In the genomic region with DNA sequence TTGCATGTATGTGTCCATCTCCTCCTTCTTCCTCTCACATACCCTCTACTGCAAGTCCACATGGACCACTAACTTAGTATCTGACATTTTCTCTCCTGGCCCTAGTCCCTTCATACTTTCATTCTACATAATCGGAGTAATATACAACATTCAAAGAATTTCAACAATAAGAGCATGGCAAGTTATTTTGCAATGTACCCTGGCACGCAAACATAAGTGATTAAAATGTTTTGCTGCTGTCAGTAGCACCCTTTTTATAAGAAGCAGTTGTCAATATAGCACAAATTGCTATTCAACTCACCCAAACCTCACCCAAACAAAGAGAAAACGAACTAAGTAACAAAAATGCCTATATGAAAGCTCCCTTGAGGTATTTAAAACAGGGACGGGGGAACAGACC, we compare ENCODE assay signal across 8 cellular contexts. TPM values are rescaled to one million over a fixed set of nuclear protein-coding genes. Genes with fewer than 3 reads are reported as not detected.
DNase-seq lines count a peak whose midpoint lies in the region; ATAC-seq and TF ChIP-seq lines count a peak whose summit lies in the region.

No MANE protein-coding gene starts in this region.

- ATAC-seq in Panc1 (no peak), HG02588 (IDR thresholded peaks at IDR 0.05; ENCODE audit: unreplicated experiment) (no peak)

- H3K27ac ChIP-seq in Panc1 (ENCODE audit: low read length) = peak overlapping the region; percentile 68
- peak overlapping the region; percentile 82 for H3K27ac ChIP-seq in epithelial cell of prostate
- H3K27ac ChIP-seq in neutrophil = peak overlapping the region; percentile 97

- H3K4me1 Mint-ChIP-seq in Caco-2 (ENCODE audit: low read depth, unreplicated experiment) = peaks cover 7% of the 10 kb centered on the region

- intact Hi-C loops in Caco-2 (cut with micrococcal nuclease; ENCODE audit: unreplicated experiment) = loop anchor here (5.0 kb wide), 2 partner anchors 169 to 194 kb away; no protein-coding TSS in a partner anchor
- intact Hi-C loops in Panc1 (cut with micrococcal nuclease; ENCODE audit: unreplicated experiment) = no loop called here

- H3K27me3 ChIP-seq in Caco-2 (replicated peaks; ENCODE audit: control insufficient read depth, insufficient read depth, low read length) = no peaks in the 10 kb centered on the region
- H3K27me3 ChIP-seq in Panc1 (ENCODE audit: control insufficient read depth, insufficient read depth, low read length) = no peaks in the 10 kb centered on the region
- H3K27me3 ChIP-seq in neutrophil = no peaks in the 10 kb centered on the region

- peaks cover 3% of the 10 kb centered on the region for H3K27me3 Mint-ChIP-seq in Caco-2 (ENCODE audit: insufficient read depth, unreplicated experiment)

- H3K9me3 ChIP-seq in Caco-2 (no peaks in the 10 kb centered on the region), Panc1 (ENCODE audit: control insufficient read depth, insufficient read depth, low read depth, low read length) (no peaks in the 10 kb centered on the region), neutrophil (no peaks in the 10 kb centered on the region)

- peaks cover 18% of the 10 kb centered on the region for H3K36me3 Mint-ChIP-seq in Caco-2 (ENCODE audit: insufficient read depth, unreplicated experiment)

- H3K4me3 Mint-ChIP-seq in Caco-2 (ENCODE audit: unreplicated experiment) = peak overlapping the region; percentile 94

- TF ChIP-seq CTCF in Caco-2 (IDR thresholded peaks at IDR 0.05; ENCODE audit: insufficient read depth in 1 of 2, low read depth in 1 of 2, low read length in 1 of 2, severe bottlenecking in 1 of 2, unreplicated experiment in 1 of 2) = no peak
- no peak for TF ChIP-seq CTCF in Panc1 (IDR thresholded peaks at IDR 0.05)
- TF ChIP-seq CTCF in neutrophil (IDR thresholded peaks at IDR 0.05) = no peak

- no peaks in the 10 kb centered on the region for H3K36me3 ChIP-seq in Caco-2 (ENCODE audit: control insufficient read depth, insufficient read depth, low read length)
- H3K36me3 ChIP-seq in Panc1 (ENCODE audit: control insufficient read depth, insufficient read depth, low read length) = no peaks in the 10 kb centered on the region
- H3K36me3 ChIP-seq in neutrophil = no peaks in the 10 kb centered on the region

- POLR2A ChIA-PET in Caco-2 (lab: Charles Lee) = no interaction called here
- POLR2A ChIA-PET in Panc1 (lab: Charles Lee) = no interaction called here

- CTCF ChIA-PET in Caco-2 (lab: Charles Lee) = no interaction called here
- CTCF ChIA-PET in Panc1 (lab: Charles Lee) = no interaction called here

- BruUV-seq in Caco-2 (replicated peaks; lab: Mats Ljungman, UMichigan) (TSS peak; percentile 20), Panc1 (replicated peaks; lab: Mats Ljungman, UMichigan) (no TSS peak)

- in situ Hi-C loops in Panc1 (cut with HindIII; ENCODE audit: low pct_unique_long_range_greater_than_20kb, low sequenced_read_pairs) = no loop called here

- H3K4me3 ChIP-seq in Caco-2 (ENCODE audit: low read depth, low read length) (peak overlapping the region; percentile 86), Panc1 (ENCODE audit: low read depth in 2 of 2, low read length in 2 of 2) (peak overlapping the region; percentile 56 to 81), neutrophil (ENCODE audit: low read depth in 1 of 2, low read length in 1 of 2) (peak overlapping the region; percentile 73 to 91)

- no peaks in the 10 kb centered on the region for H3K9me3 Mint-ChIP-seq in Caco-2 (ENCODE audit: unreplicated experiment)

- no peaks in the 10 kb centered on the region for H3K4me1 ChIP-seq in Caco-2
- H3K4me1 ChIP-seq in Panc1 (ENCODE audit: control insufficient read depth, insufficient read depth, low read length) = peaks cover 17% of the 10 kb centered on the region
- H3K4me1 ChIP-seq in neutrophil (ENCODE audit: control insufficient read depth in 1 of 2, insufficient read depth in 1 of 2, low read depth in 1 of 2, low read length in 1 of 2) = peaks cover 43 to 46% of the 10 kb centered on the region in 2 experiments

- H3K27ac Mint-ChIP-seq in Caco-2 (ENCODE audit: unreplicated experiment) = peak overlapping the region; percentile 99

- no peak for DNase-seq in Caco-2
- no peak for DNase-seq in Panc1 (ENCODE audit: low read depth, low spot score)
- no peak for DNase-seq in epithelial cell of prostate (ENCODE audit: low read depth, low spot score)
- no peak for DNase-seq in stimulated activated CD4-positive, alpha-beta T cell treated with anti-CD3 and anti-CD28 coated beads, Interleukin-2, amount 100 ng/mL, for 48 hours
- DNase-seq in DMS114 treated with DMSO at 0.1 percent for 48 hours (lab: John Stamatoyannopoulos, UW; ENCODE audit: unreplicated experiment) = no peak
- DNase-seq in NCI-H526 (lab: John Stamatoyannopoulos, UW) = no peak

RNA-seq across cellular contexts. Expression of a gene that starts 1.8 kb away (rescaled TPM):
- total RNA-seq in Caco-2 (2022) (82.4 and 83.1 TPM in 2 replicates), Panc1 (2021; ENCODE audit: unreplicated experiment) (63.1 TPM)
- polyA plus RNA-seq in Panc1 (2012; ENCODE audit: insufficient read length) = 26.1 TPM
